ENCODE assay signal across 16 cellular contexts in the genomic region with DNA sequence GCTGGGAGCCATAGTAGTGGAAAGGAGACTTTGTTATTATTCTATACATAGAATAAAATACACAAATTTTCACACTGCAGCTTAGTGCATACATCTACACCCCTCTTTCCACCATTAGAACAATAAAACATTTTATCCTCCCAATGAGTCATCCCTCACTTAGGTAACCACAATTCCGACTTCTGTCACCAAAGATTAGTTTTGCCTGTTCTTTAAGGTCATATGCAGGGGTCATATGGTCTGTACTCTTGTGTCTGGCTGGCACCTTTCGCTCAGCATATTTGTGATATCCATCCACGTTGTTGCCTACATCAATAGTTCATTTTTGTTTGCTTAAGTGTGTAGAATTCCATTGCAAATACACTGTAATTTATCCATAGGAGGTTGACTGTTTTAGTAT. TPM values are rescaled to one million over a fixed set of nuclear protein-coding genes. Genes with fewer than 3 reads are reported as not detected.
DNase-seq lines count a peak whose midpoint lies in the region; ATAC-seq and TF ChIP-seq lines count a peak whose summit lies in the region.
"Had no signal": no experiment of that assay in that cellular context is flagged by ENCODE, and none has a peak within 500 bp of the region (broad histone marks: within the 10 kb centered on the region; RNA-seq: fewer than 3 reads in every experiment).

No MANE protein-coding gene starts in this region.

- DNase-seq in Caki2 (ENCODE audit: low read depth) (peak; percentile 30), HUDEP-2 (lab: John Stamatoyannopoulos, UW; ENCODE audit: unreplicated experiment in 76 of 76) (peak in 51 of 76 experiments; percentile 6 to 90 (median 61)), erythroblast (lab: John Stamatoyannopoulos, UW) (peak; percentile 43 to 75), sigmoid colon (no peak), inferior parietal cortex (ENCODE audit: extremely low spot score) (no peak), Right ventricle myocardium inferior (ENCODE audit: missing footprints) (no peak)
- DNase-seq: activated CD8-positive, alpha-beta memory T cell treated with anti-CD3 and anti-CD28 coated beads, Interleukin-2, amount 50 U/mL, for 4 hours; activated naive CD4-positive, alpha-beta T cell treated with anti-CD3 and anti-CD28 coated beads, Interleukin-2, amount 50 U/mL, for 16 hours; naive thymus-derived CD8-positive, alpha-beta T cell; NCI-H187; NCI-H446; SW 1271 had no signal

- no peak overlapping the region for H3K27ac ChIP-seq in sigmoid colon

- H3K9me3 ChIP-seq in sigmoid colon, result no peaks in the 10 kb centered on the region

- intact Hi-C loops in sigmoid colon (cut with DNase I), result loop anchor here (5.0 to 10.0 kb wide), 4 partner anchors 174 to 492 kb away; no protein-coding TSS in a partner anchor
- intact Hi-C loops in Right ventricle myocardium inferior (cut with DNase I), result loop anchor here (10.0 kb wide), 2 partner anchors 174 to 294 kb away; no protein-coding TSS in a partner anchor

- H3K27me3 ChIP-seq in sigmoid colon, result no peaks in the 10 kb centered on the region

- no peak overlapping the region for H3K4me3 ChIP-seq in sigmoid colon
- H3K4me3 ChIP-seq: lung had no signal

- 54 to 82% methylated on average over 3 of the region's 3 CpGs for WGBS in sigmoid colon, 2 donors

- no peaks in the 10 kb centered on the region for H3K36me3 ChIP-seq in sigmoid colon

- in situ Hi-C loops in Caki2 (cut with HindIII; ENCODE audit: low pct_unique_long_range_greater_than_20kb, low sequenced_read_pairs), result no loop called here

- no peak for TF ChIP-seq EP300 in sigmoid colon (IDR thresholded peaks at IDR 0.05)

- TF ChIP-seq POLR2A in erythroblast (IDR thresholded peaks at IDR 0.05; ENCODE audit: low read length) (no peak), sigmoid colon (IDR thresholded peaks at IDR 0.05) (no peak)

- peaks cover 0 to 25% (median 17%) of the 10 kb centered on the region in 4 donors for H3K4me1 ChIP-seq in sigmoid colon

- ATAC-seq in SK-N-SH treated with all-trans-retinoic acid at 6 μM for 48 hours (peak; percentile 8; the same call in 1 of the 3 replicates), GM21381 (IDR thresholded peaks at IDR 0.05; ENCODE audit: unreplicated experiment) (no peak), Right ventricle myocardium inferior (no peak)
- ATAC-seq: activated CD4-positive, CD25-positive, alpha-beta regulatory T cell treated with anti-CD3 and anti-CD28 coated beads, Interleukin-2, amount 50 U/mL, for 24 hours; naive thymus-derived CD8-positive, alpha-beta T cell had no signal

- no peak for TF ChIP-seq CTCF in sigmoid colon (IDR thresholded peaks at IDR 0.05)

TF ChIP-seq in SK-N-SH treated with all-trans-retinoic acid at 6 μM for 48 hours, 23 proteins besides CTCF, POLR2A, EP300 and RAD21:
- TF ChIP-seq TCF4 (CRISPR knock-in tag; IDR thresholded peaks at IDR 0.05; ENCODE audit: borderline replicate concordance), result no peak
- TF ChIP-seq, protein P1, sequence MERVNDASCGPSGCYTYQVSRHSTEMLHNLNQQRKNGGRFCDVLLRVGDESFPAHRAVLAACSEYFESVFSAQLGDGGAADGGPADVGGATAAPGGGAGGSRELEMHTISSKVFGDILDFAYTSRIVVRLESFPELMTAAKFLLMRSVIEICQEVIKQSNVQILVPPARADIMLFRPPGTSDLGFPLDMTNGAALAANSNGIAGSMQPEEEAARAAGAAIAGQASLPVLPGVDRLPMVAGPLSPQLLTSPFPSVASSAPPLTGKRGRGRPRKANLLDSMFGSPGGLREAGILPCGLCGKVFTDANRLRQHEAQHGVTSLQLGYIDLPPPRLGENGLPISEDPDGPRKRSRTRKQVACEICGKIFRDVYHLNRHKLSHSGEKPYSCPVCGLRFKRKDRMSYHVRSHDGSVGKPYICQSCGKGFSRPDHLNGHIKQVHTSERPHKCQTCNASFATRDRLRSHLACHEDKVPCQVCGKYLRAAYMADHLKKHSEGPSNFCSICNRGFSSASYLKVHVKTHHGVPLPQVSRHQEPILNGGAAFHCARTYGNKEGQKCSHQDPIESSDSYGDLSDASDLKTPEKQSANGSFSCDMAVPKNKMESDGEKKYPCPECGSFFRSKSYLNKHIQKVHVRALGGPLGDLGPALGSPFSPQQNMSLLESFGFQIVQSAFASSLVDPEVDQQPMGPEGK (CRISPR knock-in tag; IDR thresholded peaks at IDR 0.05; ENCODE audit: borderline replicate concordance), result no peak
- TF ChIP-seq RARB (CRISPR knock-in tag; IDR thresholded peaks at IDR 0.05), result no peak
- no peak for TF ChIP-seq ESRRG (CRISPR knock-in tag; IDR thresholded peaks at IDR 0.05)
- TF ChIP-seq ZNF565 (CRISPR knock-in tag; conservative IDR thresholded peaks at IDR 0.05; ENCODE audit: low read depth), result no peak

RNA-seq across cellular contexts. Expression of a gene that starts 2.4 kb away (rescaled TPM):
- total RNA-seq in Caki2 (2014; rRNA removed; shearing (Covaris generic); ENCODE audit: low replicate concordance), result 2.1 and 6.1 TPM in 2 replicates
- total RNA-seq in sigmoid colon (10 to 100 TPM; 14.2 to 18.0 (median 16.4) TPM), Right ventricle myocardium inferior (6.5 TPM)
- polyA plus RNA-seq in sigmoid colon, result 10 to 100 TPM in 2 of 3 donors, 1 to 10 TPM in 1; 8.9 to 12.0 (median 10.2) TPM

Comparison
In these comparisons a context has a peak if more than half of its experiments do, and no peak if none do; other contexts are left out.
1. DNase-seq: peak in Caki2 (single experiment), HUDEP-2 (51 of 76) and erythroblast (2 of 2); none in sigmoid colon (single experiment), inferior parietal cortex (single experiment) and Right ventricle myocardium inferior (single experiment).